In genomic region chr2:157245441-157246211, GRCh38 we compare ENCODE assay signal across 15 cellular contexts. TPM values are rescaled to one million over a fixed set of nuclear protein-coding genes. Genes with fewer than 3 reads are reported as not detected.
DNase-seq lines count a peak whose midpoint lies in the region; ATAC-seq, FAIRE-seq and TF ChIP-seq lines count a peak whose summit lies in the region.
"Had no signal": no experiment of that assay in that cellular context is flagged by ENCODE, and none has a peak within 500 bp of the region (broad histone marks: within the 10 kb centered on the region; RNA-seq: fewer than 3 reads in every experiment).

No MANE protein-coding gene starts in this region.

- DNase-seq in NCI-H2171 treated with DMSO at 0.1 percent for 48 hours (lab: John Stamatoyannopoulos, UW) (peak; percentile 36), NCI-H2171 (lab: John Stamatoyannopoulos, UW) (no peak), M059J (ENCODE audit: low read depth) (peak; percentile 29), H1 (ENCODE audit: low read depth in 1 of 2, low spot score in 2 of 2) (no peak), renal cortical epithelial cell (ENCODE audit: low read depth) (peak; percentile 22), T-helper 17 cell (no peak), H7 (no peak)
- DNase-seq: 8988T; activated T-cell treated with anti-CD3 and anti-CD28 coated beads for 4 hours; CD4-positive, alpha-beta memory T cell; sigmoid colon; stomach had no signal

- H3K27ac Mint-ChIP-seq in T-helper 17 cell: no peak overlapping the region

- peaks cover 7% of the 10 kb centered on the region for H3K27me3 Mint-ChIP-seq in T-helper 17 cell

- peaks cover 7% of the 10 kb centered on the region for H3K4me1 Mint-ChIP-seq in T-helper 17 cell

- TF ChIP-seq POLR2A in H1 (IDR thresholded peaks at IDR 0.05; ENCODE audit: control extremely low read depth in 1 of 2, low read depth in 2 of 2, low read length in 2 of 2): no peak

- no peak overlapping the region for H3K4me3 Mint-ChIP-seq in T-helper 17 cell
- H3K4me3 Mint-ChIP-seq: CD4-positive, alpha-beta memory T cell had no signal

- H3K18ac ChIP-seq in H1 (ENCODE audit: extremely low read depth, low read length): no peak overlapping the region

- H2BK120ac ChIP-seq in H1 (replicated peaks; ENCODE audit: low read depth, low read length): peak overlapping the region; percentile 22

- H4K8ac ChIP-seq in H1 (ENCODE audit: extremely low read depth, insufficient read depth, low read length): no peak overlapping the region

- H2AFZ ChIP-seq in H1 (ENCODE audit: low read length): peak overlapping the region; percentile 47; the same call in 1 of the 2 replicates

- H4K5ac ChIP-seq in H1 (ENCODE audit: insufficient read length, low read depth, low read length): no peak overlapping the region

- H2BK20ac ChIP-seq in H1 (ENCODE audit: low read length): no peak overlapping the region; the same call in 1 of the 2 replicates

- peaks cover 0 to 5% (median 4%) of the 10 kb centered on the region in 4 experiments; a peak in 3 of 7 replicates for H3K4me1 ChIP-seq in H1 (replicated peaks in 1 of 4; ENCODE audit: control insufficient read depth in 3 of 4, insufficient read depth in 4 of 4, low read length in 3 of 4)
- H3K4me1 ChIP-seq: esophagus muscularis mucosa, sigmoid colon, stomach had no signal

- no peak overlapping the region for H3K14ac ChIP-seq in H1 (ENCODE audit: insufficient read length)

- POLR2A ChIA-PET in H1 (lab: Charles Lee; ENCODE audit: partially characterized antibody): interaction anchor here (1.3 to 1.8 kb wide), 2 partner anchors 9 to 12 kb away, joined by 4 read pairs; partner anchors contain the start of gene GALNT5

- no peak overlapping the region for H3K23ac ChIP-seq in H1 (ENCODE audit: insufficient read length)

- no peak overlapping the region for H4K91ac ChIP-seq in H1 (replicated peaks; ENCODE audit: insufficient read length, low read length)

- H2BK5ac ChIP-seq in H1 (ENCODE audit: low read depth, low read length): peak overlapping the region; percentile 81

- ATAC-seq in T-helper 17 cell (no peak), GM19467 (IDR thresholded peaks at IDR 0.05; ENCODE audit: unreplicated experiment) (no peak)

- no peak for FAIRE-seq in H1 (lab: Jason Lieb, UNC)

- TF ChIP-seq CTCF in H1 (IDR thresholded peaks at IDR 0.05; ENCODE audit: control extremely low read depth in 1 of 3, insufficient read depth in 1 of 3, low read depth in 1 of 3, low read length in 3 of 3): no peak

- no peak for TF ChIP-seq RAD21 in H1 (IDR thresholded peaks at IDR 0.05 in 1 of 2, conservative IDR thresholded peaks at IDR 0.05 in 1 of 2; ENCODE audit: low read depth in 2 of 2, low read length in 2 of 2)

- H2AK5ac ChIP-seq in H1 (ENCODE audit: low read depth, low read length): no peak overlapping the region

- no peaks in the 10 kb centered on the region for H3K36me3 Mint-ChIP-seq in T-helper 17 cell (ENCODE audit: low read depth)
- H3K36me3 Mint-ChIP-seq: CD4-positive, alpha-beta memory T cell had no signal

- H2BK12ac ChIP-seq in H1 (ENCODE audit: low read depth, low read length): peak overlapping the region; percentile 77; the same call in 1 of the 2 replicates

- H4K20me1 ChIP-seq in H1 (replicated peaks in 1 of 2; ENCODE audit: control insufficient read depth in 1 of 2, insufficient read depth in 2 of 2, low read length in 2 of 2): no peaks in the 10 kb centered on the region

- no peak for TF ChIP-seq EP300 in H1 (IDR thresholded peaks at IDR 0.05; ENCODE audit: borderline replicate concordance in 1 of 2, low read depth in 2 of 2, low read length in 2 of 2)

- CTCF ChIA-PET in H1 (lab: Charles Lee; ENCODE audit: partially characterized antibody): interaction anchor here (2.8 kb wide), 1 partner anchor 90 kb away, joined by 5 read pairs; no protein-coding TSS in a partner anchor

- no peak overlapping the region for H3K4ac ChIP-seq in H1 (replicated peaks; ENCODE audit: insufficient read length, low read depth, low read length)

- H3K36me3 ChIP-seq in H1 (ENCODE audit: control insufficient read depth in 2 of 4, insufficient read depth in 4 of 4, low read length in 3 of 4) (no peaks in the 10 kb centered on the region), H7 (replicated peaks; ENCODE audit: control insufficient read depth, insufficient read depth, low read length) (no peaks in the 10 kb centered on the region)
- H3K36me3 ChIP-seq: esophagus muscularis mucosa, sigmoid colon, stomach had no signal

- H3K27ac ChIP-seq in H1 (ENCODE audit: low read depth, low read length): 0 out of 2 replicates have a peak overlapping the region, but pooled peaks have one; percentile 43
- H3K27ac ChIP-seq: esophagus muscularis mucosa, sigmoid colon, stomach had no signal

- no peaks in the 10 kb centered on the region for H3K23me2 ChIP-seq in H1 (ENCODE audit: low read depth, low read length)

- no peak overlapping the region for H3K9ac ChIP-seq in H1 (replicated peaks in 1 of 4; ENCODE audit: extremely low read depth in 1 of 4, low read depth in 3 of 4, low read length in 3 of 4)

- no peak overlapping the region for H2BK15ac ChIP-seq in H1 (ENCODE audit: low read length)

- WGBS in H1 (ENCODE audit: extremely low coverage in 1 of 2, insufficient coverage in 1 of 2, insufficient read length in 1 of 2, insufficient replicate concordance in 2 of 2, low coverage in 1 of 2, low lambda C conversion rate in 2 of 2, missing lambda C conversion rate in 1 of 2), 2 experiments: 80% methylated on average over 3 of the region's 3 CpGs; no CpG with 5 or more reads in 1 of the 2 experiments

- H3K4me3 ChIP-seq in H1 (ENCODE audit: extremely low read depth in 1 of 4, insufficient read depth in 2 of 4, low read depth in 3 of 4, low read length in 4 of 4) (peak overlapping the region in 1 of 4 experiments; percentile 4; a peak in 1 of 8 replicates), H7 (ENCODE audit: insufficient read depth, low read depth, low read length) (no peak overlapping the region)
- H3K4me3 ChIP-seq: esophagus muscularis mucosa, lung, sigmoid colon, stomach had no signal

- no peaks in the 10 kb centered on the region for H3K79me1 ChIP-seq in H1 (ENCODE audit: low read depth, low read length)

- H3K56ac ChIP-seq in H1 (replicated peaks; ENCODE audit: insufficient read length, low read depth, low read length): no peak overlapping the region

- no peaks in the 10 kb centered on the region for H3K79me2 ChIP-seq in H1 (ENCODE audit: control insufficient read depth in 1 of 2, insufficient read depth in 2 of 2, low read length in 2 of 2)

- peak overlapping the region in 1 of 2 experiments; percentile 55; a peak in 3 of 4 replicates for H3K4me2 ChIP-seq in H1 (ENCODE audit: insufficient read depth in 1 of 2, low read depth in 2 of 2, low read length in 2 of 2)

- H3K27me3 ChIP-seq in H1 (replicated peaks in 1 of 4; ENCODE audit: control insufficient read depth in 3 of 4, extremely low read depth in 1 of 4, insufficient read depth in 3 of 4, low read length in 3 of 4) (no peaks in the 10 kb centered on the region), H7 (ENCODE audit: control insufficient read depth, insufficient read depth, low read length) (no peaks in the 10 kb centered on the region)
- H3K27me3 ChIP-seq: esophagus muscularis mucosa, sigmoid colon, stomach had no signal

- H3K9me3 ChIP-seq in H1 (ENCODE audit: insufficient read depth in 2 of 2, low read depth in 1 of 2, low read length in 1 of 2) (no peaks in the 10 kb centered on the region), T-helper 17 cell (ENCODE audit: control insufficient read depth, low read length, poor library complexity, severe bottlenecking) (no peaks in the 10 kb centered on the region)
- H3K9me3 ChIP-seq: esophagus muscularis mucosa, sigmoid colon, stomach had no signal

TF ChIP-seq in H1, 55 proteins besides CTCF, POLR2A, EP300 and RAD21:
- no peak for TF ChIP-seq YY1 (IDR thresholded peaks at IDR 0.05; ENCODE audit: low read depth, low read length)

RNA-seq across cellular contexts. Expression of gene GALNT5, which starts 11.9 kb away (rescaled TPM):
- total RNA-seq in M059J (2014; rRNA removed; shearing (Covaris generic)): 28.8 and 36.1 TPM in 2 replicates
- 0.06 TPM in 1 of 2 replicates, not detected in the other for total RNA-seq in H1 (2021; fragmentation: NEBNext Ultra II Directional; extraction: Animal tissue kit (Norgen Biotek cat#: 25700))
- polyA plus RNA-seq in H1 (2011; rRNA removed): 0.02 TPM in 2 replicates
- polyA plus RNA-seq in H1 (2011; cell fraction: cytosol; rRNA removed): 0.04 TPM
- polyA plus RNA-seq in H1 (2011; cell fraction: nucleus; rRNA removed): 0.06 TPM
- polyA plus RNA-seq in H1 (2012, experiment 1 of 2): 0.04 to 0.17 TPM (median 0.07 TPM) in 4 replicates
- polyA plus RNA-seq in H1 (2012, experiment 2 of 2): not detected
- polyA plus RNA-seq in H1 (2013, experiment 1 of 2): 0.12 TPM
- polyA plus RNA-seq in H1 (2013, experiment 2 of 2): 0.11 TPM
- polyA minus RNA-seq in H1 (2011; rRNA and poly(A)+ RNA removed): 0.03 and 0.17 TPM in 2 replicates
- polyA minus RNA-seq in H1 (2011; cell fraction: cytosol; rRNA and poly(A)+ RNA removed): not detected
- 0.30 TPM for polyA minus RNA-seq in H1 (2011; cell fraction: nucleus; rRNA and poly(A)+ RNA removed)
- total RNA-seq in renal cortical epithelial cell: 3.7 and 10.1 TPM in 2 replicates
- not detected for total RNA-seq in T-helper 17 cell
- 0.07 and 0.18 TPM in 2 replicates for total RNA-seq in H7 (2014; rRNA removed; shearing (Covaris generic))
- total RNA-seq: CD4-positive, alpha-beta memory T cell had no signal
- polyA plus RNA-seq: CD4-positive, alpha-beta memory T cell had no signal

Comparison
In these comparisons a context has a peak if more than half of its experiments do, and no peak if none do; other contexts are left out.
1. DNase-seq: peak in NCI-H2171 treated with DMSO at 0.1 percent for 48 hours (single experiment), M059J (single experiment) and renal cortical epithelial cell (single experiment); none in NCI-H2171 (single experiment), H1 (0 of 2), T-helper 17 cell (0 of 3) and H7 (single experiment).